1 cellular context compared by ENCODE assay signal in the genomic region with DNA sequence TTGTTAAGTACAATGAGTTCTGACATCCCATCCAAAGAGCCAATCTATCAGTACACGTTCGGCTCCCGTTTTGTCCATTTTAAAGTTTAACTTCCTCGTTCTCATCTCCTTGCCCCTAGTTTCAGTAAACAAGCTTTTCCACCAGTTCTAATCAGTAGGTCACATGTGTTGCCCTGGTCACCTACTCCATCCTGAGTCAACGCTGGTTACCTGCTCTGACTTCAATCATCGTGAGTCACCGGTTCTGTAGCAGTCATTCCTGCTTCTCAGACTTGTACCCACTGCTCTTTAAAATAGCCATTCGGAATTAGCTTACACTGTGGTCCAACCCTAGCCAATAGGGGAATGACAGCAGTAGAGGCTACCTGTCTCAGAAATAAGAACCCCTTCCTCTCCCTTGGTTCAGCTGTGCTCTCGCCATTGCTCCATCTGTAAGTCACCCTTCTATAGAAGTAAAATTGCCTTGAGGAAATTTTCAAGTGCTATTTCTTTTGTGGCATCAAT.
TF ChIP-seq lines count a peak whose summit lies in the region.

No MANE protein-coding gene starts in this region.

TF ChIP-seq in HepG2, 621 proteins besides CTCF, POLR2A, EP300 and RAD21 (continued from another document and continues in another):
- TF ChIP-seq TOPORS (CRISPR knock-in tag; IDR thresholded peaks at IDR 0.05) (no peak), NBN (conservative IDR thresholded peaks at IDR 0.05) (no peak), ZNF850 (CRISPR knock-in tag; conservative IDR thresholded peaks at IDR 0.05) (no peak), ZNF556 (CRISPR knock-in tag; IDR thresholded peaks at IDR 0.05; ENCODE audit: borderline replicate concordance) (peak; percentile 89), HOXA5 (CRISPR knock-in tag; IDR thresholded peaks at IDR 0.05) (peak; percentile 26; the same call in 1 of the 2 replicates), TCF12 (IDR thresholded peaks at IDR 0.05) (no peak), TCF12 (CRISPR knock-in tag; IDR thresholded peaks at IDR 0.05) (peak; percentile 76; the same call in 1 of the 2 replicates), FOXM1 (CRISPR knock-in tag; IDR thresholded peaks at IDR 0.05) (no peak), ETV6 (CRISPR knock-in tag; conservative IDR thresholded peaks at IDR 0.05) (no peak), BORCS8-MEF2B (CRISPR knock-in tag; IDR thresholded peaks at IDR 0.05) (0 out of 2 replicates have a peak, but pooled peaks have one; percentile 31), ZNF577 (CRISPR knock-in tag; IDR thresholded peaks at IDR 0.05; ENCODE audit: borderline replicate concordance, low read depth) (no peak), SALL1 (CRISPR knock-in tag; IDR thresholded peaks at IDR 0.05) (peak; percentile 68), HNRNPLL (IDR thresholded peaks at IDR 0.05; ENCODE audit: low read depth, low read length, poor library complexity, severe bottlenecking) (no peak), TRIM24 (CRISPR knock-in tag; IDR thresholded peaks at IDR 0.05) (no peak), HOXA3 (CRISPR knock-in tag; IDR thresholded peaks at IDR 0.05) (peak; percentile 67; the same call in 1 of the 2 replicates), XBP1 (CRISPR knock-in tag; IDR thresholded peaks at IDR 0.05) (peak; percentile 67), CCAR2 (optimal IDR thresholded peaks at IDR 0.05; ENCODE audit: low read depth, low read length) (no peak), CBX1 (IDR thresholded peaks at IDR 0.05; ENCODE audit: low read depth) (no peak), ZNF776 (CRISPR knock-in tag; IDR thresholded peaks at IDR 0.05) (no peak; the same call in 1 of the 2 replicates), NRL (CRISPR knock-in tag; IDR thresholded peaks at IDR 0.05; ENCODE audit: borderline replicate concordance) (no peak), PAWR (CRISPR knock-in tag; IDR thresholded peaks at IDR 0.05; ENCODE audit: borderline replicate concordance) (no peak), FOXJ3 (CRISPR knock-in tag; IDR thresholded peaks at IDR 0.05; ENCODE audit: borderline replicate concordance) (peak; percentile 35; the same call in 1 of the 2 replicates)
- TF ChIP-seq, protein P1, sequence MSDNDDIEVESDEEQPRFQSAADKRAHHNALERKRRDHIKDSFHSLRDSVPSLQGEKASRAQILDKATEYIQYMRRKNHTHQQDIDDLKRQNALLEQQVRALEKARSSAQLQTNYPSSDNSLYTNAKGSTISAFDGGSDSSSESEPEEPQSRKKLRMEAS (IDR thresholded peaks at IDR 0.05), result peak; percentile 69
- TF ChIP-seq, protein P2, sequence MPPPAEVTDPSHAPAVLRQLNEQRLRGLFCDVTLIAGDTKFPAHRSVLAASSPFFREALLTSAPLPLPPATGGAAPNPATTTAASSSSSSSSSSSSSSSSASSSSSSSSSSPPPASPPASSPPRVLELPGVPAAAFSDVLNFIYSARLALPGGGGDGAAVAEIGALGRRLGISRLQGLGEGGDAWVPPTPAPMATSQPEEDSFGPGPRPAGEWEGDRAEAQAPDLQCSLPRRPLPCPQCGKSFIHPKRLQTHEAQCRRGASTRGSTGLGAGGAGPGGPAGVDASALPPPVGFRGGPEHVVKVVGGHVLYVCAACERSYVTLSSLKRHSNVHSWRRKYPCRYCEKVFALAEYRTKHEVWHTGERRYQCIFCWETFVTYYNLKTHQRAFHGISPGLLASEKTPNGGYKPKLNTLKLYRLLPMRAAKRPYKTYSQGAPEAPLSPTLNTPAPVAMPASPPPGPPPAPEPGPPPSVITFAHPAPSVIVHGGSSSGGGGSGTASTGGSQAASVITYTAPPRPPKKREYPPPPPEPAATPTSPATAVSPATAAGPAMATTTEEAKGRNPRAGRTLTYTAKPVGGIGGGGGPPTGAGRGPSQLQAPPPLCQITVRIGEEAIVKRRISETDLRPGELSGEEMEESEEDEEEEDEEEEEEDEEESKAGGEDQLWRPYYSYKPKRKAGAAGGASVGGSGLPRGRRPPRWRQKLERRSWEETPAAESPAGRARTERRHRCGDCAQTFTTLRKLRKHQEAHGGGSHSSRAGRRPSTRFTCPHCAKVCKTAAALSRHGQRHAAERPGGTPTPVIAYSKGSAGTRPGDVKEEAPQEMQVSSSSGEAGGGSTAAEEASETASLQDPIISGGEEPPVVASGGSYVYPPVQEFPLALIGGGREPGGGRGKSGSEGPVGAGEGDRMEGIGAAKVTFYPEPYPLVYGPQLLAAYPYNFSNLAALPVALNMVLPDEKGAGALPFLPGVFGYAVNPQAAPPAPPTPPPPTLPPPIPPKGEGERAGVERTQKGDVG (CRISPR knock-in tag; IDR thresholded peaks at IDR 0.05; ENCODE audit: borderline replicate concordance), result no peak
- TF ChIP-seq, protein P3, sequence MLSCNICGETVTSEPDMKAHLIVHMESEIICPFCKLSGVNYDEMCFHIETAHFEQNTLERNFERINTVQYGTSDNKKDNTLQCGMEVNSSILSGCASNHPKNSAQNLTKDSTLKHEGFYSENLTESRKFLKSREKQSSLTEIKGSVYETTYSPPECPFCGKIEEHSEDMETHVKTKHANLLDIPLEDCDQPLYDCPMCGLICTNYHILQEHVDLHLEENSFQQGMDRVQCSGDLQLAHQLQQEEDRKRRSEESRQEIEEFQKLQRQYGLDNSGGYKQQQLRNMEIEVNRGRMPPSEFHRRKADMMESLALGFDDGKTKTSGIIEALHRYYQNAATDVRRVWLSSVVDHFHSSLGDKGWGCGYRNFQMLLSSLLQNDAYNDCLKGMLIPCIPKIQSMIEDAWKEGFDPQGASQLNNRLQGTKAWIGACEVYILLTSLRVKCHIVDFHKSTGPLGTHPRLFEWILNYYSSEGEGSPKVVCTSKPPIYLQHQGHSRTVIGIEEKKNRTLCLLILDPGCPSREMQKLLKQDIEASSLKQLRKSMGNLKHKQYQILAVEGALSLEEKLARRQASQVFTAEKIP (CRISPR knock-in tag; IDR thresholded peaks at IDR 0.05; ENCODE audit: borderline replicate concordance), result no peak
- TF ChIP-seq, protein P4, sequence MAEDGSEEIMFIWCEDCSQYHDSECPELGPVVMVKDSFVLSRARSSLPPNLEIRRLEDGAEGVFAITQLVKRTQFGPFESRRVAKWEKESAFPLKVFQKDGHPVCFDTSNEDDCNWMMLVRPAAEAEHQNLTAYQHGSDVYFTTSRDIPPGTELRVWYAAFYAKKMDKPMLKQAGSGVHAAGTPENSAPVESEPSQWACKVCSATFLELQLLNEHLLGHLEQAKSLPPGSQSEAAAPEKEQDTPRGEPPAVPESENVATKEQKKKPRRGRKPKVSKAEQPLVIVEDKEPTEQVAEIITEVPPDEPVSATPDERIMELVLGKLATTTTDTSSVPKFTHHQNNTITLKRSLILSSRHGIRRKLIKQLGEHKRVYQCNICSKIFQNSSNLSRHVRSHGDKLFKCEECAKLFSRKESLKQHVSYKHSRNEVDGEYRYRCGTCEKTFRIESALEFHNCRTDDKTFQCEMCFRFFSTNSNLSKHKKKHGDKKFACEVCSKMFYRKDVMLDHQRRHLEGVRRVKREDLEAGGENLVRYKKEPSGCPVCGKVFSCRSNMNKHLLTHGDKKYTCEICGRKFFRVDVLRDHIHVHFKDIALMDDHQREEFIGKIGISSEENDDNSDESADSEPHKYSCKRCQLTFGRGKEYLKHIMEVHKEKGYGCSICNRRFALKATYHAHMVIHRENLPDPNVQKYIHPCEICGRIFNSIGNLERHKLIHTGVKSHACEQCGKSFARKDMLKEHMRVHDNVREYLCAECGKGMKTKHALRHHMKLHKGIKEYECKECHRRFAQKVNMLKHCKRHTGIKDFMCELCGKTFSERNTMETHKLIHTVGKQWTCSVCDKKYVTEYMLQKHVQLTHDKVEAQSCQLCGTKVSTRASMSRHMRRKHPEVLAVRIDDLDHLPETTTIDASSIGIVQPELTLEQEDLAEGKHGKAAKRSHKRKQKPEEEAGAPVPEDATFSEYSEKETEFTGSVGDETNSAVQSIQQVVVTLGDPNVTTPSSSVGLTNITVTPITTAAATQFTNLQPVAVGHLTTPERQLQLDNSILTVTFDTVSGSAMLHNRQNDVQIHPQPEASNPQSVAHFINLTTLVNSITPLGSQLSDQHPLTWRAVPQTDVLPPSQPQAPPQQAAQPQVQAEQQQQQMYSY (CRISPR knock-in tag; IDR thresholded peaks at IDR 0.05), result no peak
- TF ChIP-seq, protein P5, sequence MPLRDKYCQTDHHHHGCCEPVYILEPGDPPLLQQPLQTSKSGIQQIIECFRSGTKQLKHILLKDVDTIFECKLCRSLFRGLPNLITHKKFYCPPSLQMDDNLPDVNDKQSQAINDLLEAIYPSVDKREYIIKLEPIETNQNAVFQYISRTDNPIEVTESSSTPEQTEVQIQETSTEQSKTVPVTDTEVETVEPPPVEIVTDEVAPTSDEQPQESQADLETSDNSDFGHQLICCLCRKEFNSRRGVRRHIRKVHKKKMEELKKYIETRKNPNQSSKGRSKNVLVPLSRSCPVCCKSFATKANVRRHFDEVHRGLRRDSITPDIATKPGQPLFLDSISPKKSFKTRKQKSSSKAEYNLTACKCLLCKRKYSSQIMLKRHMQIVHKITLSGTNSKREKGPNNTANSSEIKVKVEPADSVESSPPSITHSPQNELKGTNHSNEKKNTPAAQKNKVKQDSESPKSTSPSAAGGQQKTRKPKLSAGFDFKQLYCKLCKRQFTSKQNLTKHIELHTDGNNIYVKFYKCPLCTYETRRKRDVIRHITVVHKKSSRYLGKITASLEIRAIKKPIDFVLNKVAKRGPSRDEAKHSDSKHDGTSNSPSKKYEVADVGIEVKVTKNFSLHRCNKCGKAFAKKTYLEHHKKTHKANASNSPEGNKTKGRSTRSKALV (CRISPR knock-in tag; IDR thresholded peaks at IDR 0.05), result peak; percentile 39
- TF ChIP-seq, protein P6, sequence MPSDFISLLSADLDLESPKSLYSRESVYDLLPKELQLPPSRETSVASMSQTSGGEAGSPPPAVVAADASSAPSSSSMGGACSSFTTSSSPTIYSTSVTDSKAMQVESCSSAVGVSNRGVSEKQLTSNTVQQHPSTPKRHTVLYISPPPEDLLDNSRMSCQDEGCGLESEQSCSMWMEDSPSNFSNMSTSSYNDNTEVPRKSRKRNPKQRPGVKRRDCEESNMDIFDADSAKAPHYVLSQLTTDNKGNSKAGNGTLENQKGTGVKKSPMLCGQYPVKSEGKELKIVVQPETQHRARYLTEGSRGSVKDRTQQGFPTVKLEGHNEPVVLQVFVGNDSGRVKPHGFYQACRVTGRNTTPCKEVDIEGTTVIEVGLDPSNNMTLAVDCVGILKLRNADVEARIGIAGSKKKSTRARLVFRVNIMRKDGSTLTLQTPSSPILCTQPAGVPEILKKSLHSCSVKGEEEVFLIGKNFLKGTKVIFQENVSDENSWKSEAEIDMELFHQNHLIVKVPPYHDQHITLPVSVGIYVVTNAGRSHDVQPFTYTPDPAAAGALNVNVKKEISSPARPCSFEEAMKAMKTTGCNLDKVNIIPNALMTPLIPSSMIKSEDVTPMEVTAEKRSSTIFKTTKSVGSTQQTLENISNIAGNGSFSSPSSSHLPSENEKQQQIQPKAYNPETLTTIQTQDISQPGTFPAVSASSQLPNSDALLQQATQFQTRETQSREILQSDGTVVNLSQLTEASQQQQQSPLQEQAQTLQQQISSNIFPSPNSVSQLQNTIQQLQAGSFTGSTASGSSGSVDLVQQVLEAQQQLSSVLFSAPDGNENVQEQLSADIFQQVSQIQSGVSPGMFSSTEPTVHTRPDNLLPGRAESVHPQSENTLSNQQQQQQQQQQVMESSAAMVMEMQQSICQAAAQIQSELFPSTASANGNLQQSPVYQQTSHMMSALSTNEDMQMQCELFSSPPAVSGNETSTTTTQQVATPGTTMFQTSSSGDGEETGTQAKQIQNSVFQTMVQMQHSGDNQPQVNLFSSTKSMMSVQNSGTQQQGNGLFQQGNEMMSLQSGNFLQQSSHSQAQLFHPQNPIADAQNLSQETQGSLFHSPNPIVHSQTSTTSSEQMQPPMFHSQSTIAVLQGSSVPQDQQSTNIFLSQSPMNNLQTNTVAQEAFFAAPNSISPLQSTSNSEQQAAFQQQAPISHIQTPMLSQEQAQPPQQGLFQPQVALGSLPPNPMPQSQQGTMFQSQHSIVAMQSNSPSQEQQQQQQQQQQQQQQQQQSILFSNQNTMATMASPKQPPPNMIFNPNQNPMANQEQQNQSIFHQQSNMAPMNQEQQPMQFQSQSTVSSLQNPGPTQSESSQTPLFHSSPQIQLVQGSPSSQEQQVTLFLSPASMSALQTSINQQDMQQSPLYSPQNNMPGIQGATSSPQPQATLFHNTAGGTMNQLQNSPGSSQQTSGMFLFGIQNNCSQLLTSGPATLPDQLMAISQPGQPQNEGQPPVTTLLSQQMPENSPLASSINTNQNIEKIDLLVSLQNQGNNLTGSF (CRISPR knock-in tag; IDR thresholded peaks at IDR 0.05), result no peak
- TF ChIP-seq, protein P7, sequence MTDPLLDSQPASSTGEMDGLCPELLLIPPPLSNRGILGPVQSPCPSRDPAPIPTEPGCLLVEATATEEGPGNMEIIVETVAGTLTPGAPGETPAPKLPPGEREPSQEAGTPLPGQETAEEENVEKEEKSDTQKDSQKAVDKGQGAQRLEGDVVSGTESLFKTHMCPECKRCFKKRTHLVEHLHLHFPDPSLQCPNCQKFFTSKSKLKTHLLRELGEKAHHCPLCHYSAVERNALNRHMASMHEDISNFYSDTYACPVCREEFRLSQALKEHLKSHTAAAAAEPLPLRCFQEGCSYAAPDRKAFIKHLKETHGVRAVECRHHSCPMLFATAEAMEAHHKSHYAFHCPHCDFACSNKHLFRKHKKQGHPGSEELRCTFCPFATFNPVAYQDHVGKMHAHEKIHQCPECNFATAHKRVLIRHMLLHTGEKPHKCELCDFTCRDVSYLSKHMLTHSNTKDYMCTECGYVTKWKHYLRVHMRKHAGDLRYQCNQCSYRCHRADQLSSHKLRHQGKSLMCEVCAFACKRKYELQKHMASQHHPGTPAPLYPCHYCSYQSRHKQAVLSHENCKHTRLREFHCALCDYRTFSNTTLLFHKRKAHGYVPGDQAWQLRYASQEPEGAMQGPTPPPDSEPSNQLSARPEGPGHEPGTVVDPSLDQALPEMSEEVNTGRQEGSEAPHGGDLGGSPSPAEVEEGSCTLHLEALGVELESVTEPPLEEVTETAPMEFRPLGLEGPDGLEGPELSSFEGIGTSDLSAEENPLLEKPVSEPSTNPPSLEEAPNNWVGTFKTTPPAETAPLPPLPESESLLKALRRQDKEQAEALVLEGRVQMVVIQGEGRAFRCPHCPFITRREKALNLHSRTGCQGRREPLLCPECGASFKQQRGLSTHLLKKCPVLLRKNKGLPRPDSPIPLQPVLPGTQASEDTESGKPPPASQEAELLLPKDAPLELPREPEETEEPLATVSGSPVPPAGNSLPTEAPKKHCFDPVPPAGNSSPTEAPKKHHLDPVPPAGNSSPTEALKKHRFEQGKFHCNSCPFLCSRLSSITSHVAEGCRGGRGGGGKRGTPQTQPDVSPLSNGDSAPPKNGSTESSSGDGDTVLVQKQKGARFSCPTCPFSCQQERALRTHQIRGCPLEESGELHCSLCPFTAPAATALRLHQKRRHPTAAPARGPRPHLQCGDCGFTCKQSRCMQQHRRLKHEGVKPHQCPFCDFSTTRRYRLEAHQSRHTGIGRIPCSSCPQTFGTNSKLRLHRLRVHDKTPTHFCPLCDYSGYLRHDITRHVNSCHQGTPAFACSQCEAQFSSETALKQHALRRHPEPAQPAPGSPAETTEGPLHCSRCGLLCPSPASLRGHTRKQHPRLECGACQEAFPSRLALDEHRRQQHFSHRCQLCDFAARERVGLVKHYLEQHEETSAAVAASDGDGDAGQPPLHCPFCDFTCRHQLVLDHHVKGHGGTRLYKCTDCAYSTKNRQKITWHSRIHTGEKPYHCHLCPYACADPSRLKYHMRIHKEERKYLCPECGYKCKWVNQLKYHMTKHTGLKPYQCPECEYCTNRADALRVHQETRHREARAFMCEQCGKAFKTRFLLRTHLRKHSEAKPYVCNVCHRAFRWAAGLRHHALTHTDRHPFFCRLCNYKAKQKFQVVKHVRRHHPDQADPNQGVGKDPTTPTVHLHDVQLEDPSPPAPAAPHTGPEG (CRISPR knock-in tag; IDR thresholded peaks at IDR 0.05), result no peak; the same call in 1 of the 2 replicates
- TF ChIP-seq, protein P8, sequence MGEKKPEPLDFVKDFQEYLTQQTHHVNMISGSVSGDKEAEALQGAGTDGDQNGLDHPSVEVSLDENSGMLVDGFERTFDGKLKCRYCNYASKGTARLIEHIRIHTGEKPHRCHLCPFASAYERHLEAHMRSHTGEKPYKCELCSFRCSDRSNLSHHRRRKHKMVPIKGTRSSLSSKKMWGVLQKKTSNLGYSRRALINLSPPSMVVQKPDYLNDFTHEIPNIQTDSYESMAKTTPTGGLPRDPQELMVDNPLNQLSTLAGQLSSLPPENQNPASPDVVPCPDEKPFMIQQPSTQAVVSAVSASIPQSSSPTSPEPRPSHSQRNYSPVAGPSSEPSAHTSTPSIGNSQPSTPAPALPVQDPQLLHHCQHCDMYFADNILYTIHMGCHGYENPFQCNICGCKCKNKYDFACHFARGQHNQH (CRISPR knock-in tag; IDR thresholded peaks at IDR 0.05), result peak; percentile 69; the same call in 1 of the 2 replicates
